ENCODE assay signal across 14 cellular contexts in genomic region chr12:131494141-131494733, GRCh38.
DNase-seq lines count a peak whose midpoint lies in the region; ATAC-seq, FAIRE-seq and TF ChIP-seq lines count a peak whose summit lies in the region.
"Had no signal": no experiment of that assay in that cellular context is flagged by ENCODE, and none has a peak within 500 bp of the region (broad histone marks: within the 10 kb centered on the region; RNA-seq: fewer than 3 reads in every experiment).

No MANE protein-coding gene starts in this region.

- no peak for ATAC-seq in activated T-cell treated with anti-CD3 and anti-CD28 coated beads, Interleukin-2, amount 50 U/mL, for 72 hours (replicated peaks in 1 of 2)
- ATAC-seq in aorta (ENCODE audit: low FRiP score): peak; percentile 33
- no peak for ATAC-seq in GM21423 (IDR thresholded peaks at IDR 0.05; ENCODE audit: unreplicated experiment)

- no peaks in the 10 kb centered on the region for H3K9me3 Mint-ChIP-seq in activated T-cell treated with anti-CD3 and anti-CD28 coated beads, Interleukin-2, amount 50 U/mL, for 24 hours
- no peaks in the 10 kb centered on the region for H3K9me3 Mint-ChIP-seq in activated T-cell treated with anti-CD3 and anti-CD28 coated beads, Interleukin-2, amount 50 U/mL, for 72 hours
- H3K9me3 Mint-ChIP-seq: CD4-positive, CD25-positive, alpha-beta regulatory T cell had no signal

- H4K91ac ChIP-seq in H1 (replicated peaks; ENCODE audit: insufficient read length, low read length): no peak overlapping the region

- no peak overlapping the region for H2BK120ac ChIP-seq in H1 (replicated peaks; ENCODE audit: low read depth, low read length)

- POLR2A ChIA-PET in H1 (lab: Charles Lee; ENCODE audit: partially characterized antibody): no interaction called here

- H3K4me3 Mint-ChIP-seq in activated T-cell treated with anti-CD3 and anti-CD28 coated beads, Interleukin-2, amount 50 U/mL, for 24 hours: no peak overlapping the region
- H3K4me3 Mint-ChIP-seq in activated T-cell treated with anti-CD3 and anti-CD28 coated beads, Interleukin-2, amount 50 U/mL, for 72 hours: no peak overlapping the region
- H3K4me3 Mint-ChIP-seq: CD4-positive, CD25-positive, alpha-beta regulatory T cell had no signal

- no peak overlapping the region for H3K14ac ChIP-seq in H1 (ENCODE audit: insufficient read length)

- no peak for TF ChIP-seq CTCF in H1 (IDR thresholded peaks at IDR 0.05; ENCODE audit: control extremely low read depth in 1 of 3, insufficient read depth in 1 of 3, low read depth in 1 of 3, low read length in 3 of 3)

- H3K27me3 ChIP-seq in H1 (replicated peaks in 1 of 4; ENCODE audit: control insufficient read depth in 3 of 4, extremely low read depth in 1 of 4, insufficient read depth in 3 of 4, low read length in 3 of 4) (no peaks in the 10 kb centered on the region; a peak in 1 of 7 replicates), aorta (ENCODE audit: control insufficient read depth in 1 of 2, insufficient read depth in 2 of 2, low read length in 1 of 2) (no peaks in the 10 kb centered on the region)
- H3K27me3 ChIP-seq: BLaER1 treated with 17β-estradiol and CSF1 and Interleukin-3, amounts not matched to agents 10 nM and 100 nM had no signal

- no peak overlapping the region for H3K9ac ChIP-seq in H1 (replicated peaks in 1 of 4; ENCODE audit: extremely low read depth in 1 of 4, low read depth in 3 of 4, low read length in 3 of 4)
- H3K9ac ChIP-seq: BLaER1 treated with 17β-estradiol and CSF1 and Interleukin-3, amounts not matched to agents 10 nM and 100 nM had no signal

- no peaks in the 10 kb centered on the region for H4K20me1 ChIP-seq in H1 (replicated peaks in 1 of 2; ENCODE audit: control insufficient read depth in 1 of 2, insufficient read depth in 2 of 2, low read length in 2 of 2)
- H4K20me1 ChIP-seq: BLaER1 treated with 17β-estradiol and CSF1 and Interleukin-3, amounts not matched to agents 10 nM and 100 nM had no signal

- TF ChIP-seq POLR2A in H1 (IDR thresholded peaks at IDR 0.05; ENCODE audit: control extremely low read depth in 1 of 2, low read depth in 2 of 2, low read length in 2 of 2): no peak

- no peak overlapping the region for H2AK5ac ChIP-seq in H1 (ENCODE audit: low read depth, low read length)

- TF ChIP-seq RAD21 in H1 (IDR thresholded peaks at IDR 0.05 in 1 of 2, conservative IDR thresholded peaks at IDR 0.05 in 1 of 2; ENCODE audit: low read depth in 2 of 2, low read length in 2 of 2): no peak

- H2AFZ ChIP-seq in H1 (ENCODE audit: low read length): no peak overlapping the region

- no peak overlapping the region for H3K18ac ChIP-seq in H1 (ENCODE audit: extremely low read depth, low read length)

- H3K27me3 Mint-ChIP-seq in activated T-cell treated with anti-CD3 and anti-CD28 coated beads, Interleukin-2, amount 50 U/mL, for 24 hours: peaks cover 10% of the 10 kb centered on the region
- H3K27me3 Mint-ChIP-seq in activated T-cell treated with anti-CD3 and anti-CD28 coated beads, Interleukin-2, amount 50 U/mL, for 72 hours (ENCODE audit: low read depth): peaks cover 11% of the 10 kb centered on the region
- H3K27me3 Mint-ChIP-seq: CD4-positive, CD25-positive, alpha-beta regulatory T cell had no signal

- H3K4me3 ChIP-seq in H1 (ENCODE audit: extremely low read depth in 1 of 4, insufficient read depth in 2 of 4, low read depth in 3 of 4, low read length in 4 of 4) (no peak overlapping the region), aorta (ENCODE audit: low read length in 2 of 2) (no peak overlapping the region)
- H3K4me3 ChIP-seq: BLaER1 treated with 17β-estradiol and CSF1 and Interleukin-3, amounts not matched to agents 10 nM and 100 nM had no signal

- no peaks in the 10 kb centered on the region for H3K79me2 ChIP-seq in H1 (ENCODE audit: control insufficient read depth in 1 of 2, insufficient read depth in 2 of 2, low read length in 2 of 2)

- no peak overlapping the region for H2BK15ac ChIP-seq in H1 (ENCODE audit: low read length)

- no peak for TF ChIP-seq EP300 in H1 (IDR thresholded peaks at IDR 0.05; ENCODE audit: borderline replicate concordance in 1 of 2, low read depth in 2 of 2, low read length in 2 of 2)

- H3K27ac ChIP-seq in H1 (ENCODE audit: low read depth, low read length): no peak overlapping the region
- H3K27ac ChIP-seq in aorta (ENCODE audit: low read depth in 1 of 2, low read length in 2 of 2): no peak overlapping the region
- H3K27ac ChIP-seq: BLaER1 treated with 17β-estradiol and CSF1 and Interleukin-3, amounts not matched to agents 10 nM and 100 nM had no signal

- no peaks in the 10 kb centered on the region; a peak in 1 of 8 replicates for H3K36me3 ChIP-seq in H1 (ENCODE audit: control insufficient read depth in 2 of 4, insufficient read depth in 4 of 4, low read length in 3 of 4)
- H3K36me3 ChIP-seq in aorta (ENCODE audit: control insufficient read depth in 1 of 2, insufficient read depth in 2 of 2, low read length in 1 of 2): no peaks in the 10 kb centered on the region
- H3K36me3 ChIP-seq: BLaER1 treated with 17β-estradiol and CSF1 and Interleukin-3, amounts not matched to agents 10 nM and 100 nM had no signal

- peaks cover 4% of the 10 kb centered on the region; the same call in 1 of the 2 replicates for H3K23me2 ChIP-seq in H1 (ENCODE audit: low read depth, low read length)

- no peak overlapping the region for H3K4me2 ChIP-seq in H1 (ENCODE audit: insufficient read depth in 1 of 2, low read depth in 2 of 2, low read length in 2 of 2)
- H3K4me2 ChIP-seq: BLaER1 treated with 17β-estradiol and CSF1 and Interleukin-3, amounts not matched to agents 10 nM and 100 nM had no signal

- H2BK5ac ChIP-seq in H1 (ENCODE audit: low read depth, low read length): no peak overlapping the region

- intact Hi-C loops in aorta (cut with DNase I): no loop called here

- H2BK12ac ChIP-seq in H1 (ENCODE audit: low read depth, low read length): 0 out of 2 replicates have a peak overlapping the region, but pooled peaks have one; percentile 27

- H3K79me1 ChIP-seq in H1 (ENCODE audit: low read depth, low read length): no peaks in the 10 kb centered on the region

- H3K4me1 ChIP-seq in H1 (replicated peaks in 1 of 4; ENCODE audit: control insufficient read depth in 3 of 4, insufficient read depth in 4 of 4, low read length in 3 of 4) (no peaks in the 10 kb centered on the region), aorta (ENCODE audit: control insufficient read depth in 1 of 2, insufficient read depth in 2 of 2, low read length in 2 of 2) (no peaks in the 10 kb centered on the region)

- H2BK20ac ChIP-seq in H1 (ENCODE audit: low read length): no peak overlapping the region

- no peak overlapping the region for H3K23ac ChIP-seq in H1 (ENCODE audit: insufficient read length)

- H3K36me3 Mint-ChIP-seq in activated T-cell treated with anti-CD3 and anti-CD28 coated beads, Interleukin-2, amount 50 U/mL, for 24 hours (ENCODE audit: low read depth): no peaks in the 10 kb centered on the region
- H3K36me3 Mint-ChIP-seq in activated T-cell treated with anti-CD3 and anti-CD28 coated beads, Interleukin-2, amount 50 U/mL, for 72 hours (ENCODE audit: insufficient read depth in 2 of 2): no peaks in the 10 kb centered on the region
- H3K36me3 Mint-ChIP-seq: CD4-positive, CD25-positive, alpha-beta regulatory T cell had no signal

- CTCF ChIA-PET in H1 (lab: Charles Lee; ENCODE audit: partially characterized antibody): no interaction called here

- H3K4me1 Mint-ChIP-seq in activated T-cell treated with anti-CD3 and anti-CD28 coated beads, Interleukin-2, amount 50 U/mL, for 24 hours (ENCODE audit: low read depth): peaks cover under 1% of the 10 kb centered on the region
- peaks cover 1% of the 10 kb centered on the region for H3K4me1 Mint-ChIP-seq in activated T-cell treated with anti-CD3 and anti-CD28 coated beads, Interleukin-2, amount 50 U/mL, for 72 hours (ENCODE audit: low read depth)
- H3K4me1 Mint-ChIP-seq: CD4-positive, CD25-positive, alpha-beta regulatory T cell had no signal

- DNase-seq in activated T-cell treated with anti-CD3 and anti-CD28 coated beads, Interleukin-2, amount 50 U/mL, for 24 hours: peak; percentile 2
- no peak for DNase-seq in activated T-cell treated with anti-CD3 and anti-CD28 coated beads, Interleukin-2, amount 50 U/mL, for 72 hours
- DNase-seq in H1 (ENCODE audit: low read depth in 1 of 2, low spot score in 2 of 2): no peak
- DNase-seq in mesenteric fat pad (ENCODE audit: low spot score): peak; percentile 87
- DNase-seq in aorta: no peak
- no peak for DNase-seq in activated gamma-delta T cell treated with Interleukin-2 at 50 U/mL for 16 hours
- DNase-seq: ACHN; CD4-positive, CD25-positive, alpha-beta regulatory T cell; DMS53; GF-D8 had no signal

- no peak overlapping the region for H3K27ac Mint-ChIP-seq in activated T-cell treated with anti-CD3 and anti-CD28 coated beads, Interleukin-2, amount 50 U/mL, for 24 hours
- no peak overlapping the region for H3K27ac Mint-ChIP-seq in activated T-cell treated with anti-CD3 and anti-CD28 coated beads, Interleukin-2, amount 50 U/mL, for 72 hours

- H4K5ac ChIP-seq in H1 (ENCODE audit: insufficient read length, low read depth, low read length): no peak overlapping the region

- no peak for FAIRE-seq in H1 (lab: Jason Lieb, UNC)
- FAIRE-seq: GM19239, H54 had no signal

- H3K56ac ChIP-seq in H1 (replicated peaks; ENCODE audit: insufficient read length, low read depth, low read length): no peak overlapping the region

- H4K8ac ChIP-seq in H1 (ENCODE audit: extremely low read depth, insufficient read depth, low read length): no peak overlapping the region

- H3K4ac ChIP-seq in H1 (replicated peaks; ENCODE audit: insufficient read length, low read depth, low read length): no peak overlapping the region

- H3K9me3 ChIP-seq in H1 (ENCODE audit: insufficient read depth in 2 of 2, low read depth in 1 of 2, low read length in 1 of 2) (no peaks in the 10 kb centered on the region; a peak in 1 of 4 replicates), aorta (ENCODE audit: control insufficient read depth, low read length) (no peaks in the 10 kb centered on the region)
- H3K9me3 ChIP-seq: BLaER1 treated with 17β-estradiol and CSF1 and Interleukin-3, amounts not matched to agents 10 nM and 100 nM had no signal

- 91% methylated on average over 23 of the region's 35 CpGs; no CpG with 5 or more reads in 1 of the 2 experiments for WGBS in H1 (ENCODE audit: extremely low coverage in 1 of 2, insufficient coverage in 1 of 2, insufficient read length in 1 of 2, insufficient replicate concordance in 2 of 2, low coverage in 1 of 2, low lambda C conversion rate in 2 of 2, missing lambda C conversion rate in 1 of 2), 2 experiments
- WGBS in aorta, 2 donors: 90 to 91% methylated on average over 33 to 35 of the region's 35 CpGs

TF ChIP-seq in H1, 55 proteins besides CTCF, POLR2A, EP300 and RAD21 (continues in another document):
- TF ChIP-seq MAX (IDR thresholded peaks at IDR 0.05): no peak
- no peak for TF ChIP-seq TCF12 (IDR thresholded peaks at IDR 0.05; ENCODE audit: low read depth, low read length)
- no peak for TF ChIP-seq SP2 (IDR thresholded peaks at IDR 0.05; ENCODE audit: low read length)
- no peak for TF ChIP-seq GABPA (IDR thresholded peaks at IDR 0.05; ENCODE audit: borderline replicate concordance, insufficient read depth, low read length)
- no peak for TF ChIP-seq SRF (IDR thresholded peaks at IDR 0.05; ENCODE audit: low read depth, low read length)

Comparison
In these comparisons a context has a peak if more than half of its experiments do, and no peak if none do; other contexts are left out.
1. DNase-seq: peak in activated T-cell treated with anti-CD3 and anti-CD28 coated beads, Interleukin-2, amount 50 U/mL, for 24 hours (single experiment) and mesenteric fat pad (single experiment); none in activated T-cell treated with anti-CD3 and anti-CD28 coated beads, Interleukin-2, amount 50 U/mL, for 72 hours (0 of 2), H1 (0 of 2), aorta (0 of 2) and activated gamma-delta T cell treated with Interleukin-2 at 50 U/mL for 16 hours (single experiment).